ENCODE assay signal across 1 cellular context in the genomic region with DNA sequence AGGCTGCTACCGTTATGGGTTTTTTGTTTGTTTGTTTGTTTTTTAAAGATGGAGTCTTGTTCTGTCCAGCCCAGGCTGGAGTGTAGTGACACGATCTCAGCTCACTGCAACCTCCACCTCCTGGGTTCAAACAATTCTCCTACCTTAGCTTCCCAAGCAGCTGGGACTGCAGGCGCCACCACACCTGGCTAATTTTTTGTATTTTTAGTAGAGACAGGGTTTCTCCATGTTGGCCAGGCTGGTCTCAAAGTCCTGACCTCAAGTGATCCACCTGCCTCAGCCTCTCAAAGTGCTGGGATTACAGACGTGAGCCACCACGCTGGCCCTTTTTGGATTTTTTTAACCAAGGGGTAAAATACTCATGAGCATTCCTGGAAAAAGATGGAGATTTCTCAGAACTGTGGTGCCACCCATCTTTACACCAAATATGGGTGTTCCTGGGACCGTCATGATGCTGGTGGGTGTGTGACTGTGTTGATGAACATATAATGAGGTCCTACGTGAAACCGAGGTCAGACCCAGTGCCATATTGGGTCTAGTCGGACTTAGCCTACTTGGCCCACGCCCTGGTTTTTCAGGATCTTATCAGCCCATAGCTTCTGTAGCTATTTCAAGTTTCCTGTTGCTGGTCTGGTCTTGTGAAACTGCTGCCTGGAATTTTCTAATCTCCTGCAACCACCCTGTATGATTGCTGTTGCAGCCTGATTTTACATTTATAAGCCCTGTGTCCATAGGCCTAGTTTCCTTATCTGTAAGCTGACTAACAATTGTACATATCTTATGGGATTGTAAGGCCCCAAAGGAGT.
TF ChIP-seq lines count a peak whose summit lies in the region.

No MANE protein-coding gene starts in this region.

TF ChIP-seq in K562, 482 proteins besides CTCF, POLR2A, EP300 and RAD21 (continued from another document and continues in another):
- TF ChIP-seq REST (CRISPR knock-in tag; IDR thresholded peaks at IDR 0.05; ENCODE audit: low read depth): no peak
- peak; percentile 95 for TF ChIP-seq TARDBP (IDR thresholded peaks at IDR 0.05)
- TF ChIP-seq RB1 (IDR thresholded peaks at IDR 0.05; ENCODE audit: low read depth): 0 out of 2 replicates have a peak, but pooled peaks have one; percentile 15
- no peak for TF ChIP-seq SMC3 (conservative IDR thresholded peaks at IDR 0.05; ENCODE audit: insufficient read depth, low read depth, low read length)
- TF ChIP-seq ELF4 (CRISPR knock-in tag; IDR thresholded peaks at IDR 0.05): peak; percentile 54; the same call in 1 of the 2 replicates
- TF ChIP-seq, protein P1, sequence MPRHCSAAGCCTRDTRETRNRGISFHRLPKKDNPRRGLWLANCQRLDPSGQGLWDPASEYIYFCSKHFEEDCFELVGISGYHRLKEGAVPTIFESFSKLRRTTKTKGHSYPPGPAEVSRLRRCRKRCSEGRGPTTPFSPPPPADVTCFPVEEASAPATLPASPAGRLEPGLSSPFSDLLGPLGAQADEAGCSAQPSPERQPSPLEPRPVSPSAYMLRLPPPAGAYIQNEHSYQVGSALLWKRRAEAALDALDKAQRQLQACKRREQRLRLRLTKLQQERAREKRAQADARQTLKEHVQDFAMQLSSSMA (CRISPR knock-in tag; IDR thresholded peaks at IDR 0.05): no peak
- TF ChIP-seq LCOR (CRISPR knock-in tag; IDR thresholded peaks at IDR 0.05): peak; percentile 96
- no peak for TF ChIP-seq CBX1 (IDR thresholded peaks at IDR 0.05; ENCODE audit: low read depth)
- TF ChIP-seq, protein P2, sequence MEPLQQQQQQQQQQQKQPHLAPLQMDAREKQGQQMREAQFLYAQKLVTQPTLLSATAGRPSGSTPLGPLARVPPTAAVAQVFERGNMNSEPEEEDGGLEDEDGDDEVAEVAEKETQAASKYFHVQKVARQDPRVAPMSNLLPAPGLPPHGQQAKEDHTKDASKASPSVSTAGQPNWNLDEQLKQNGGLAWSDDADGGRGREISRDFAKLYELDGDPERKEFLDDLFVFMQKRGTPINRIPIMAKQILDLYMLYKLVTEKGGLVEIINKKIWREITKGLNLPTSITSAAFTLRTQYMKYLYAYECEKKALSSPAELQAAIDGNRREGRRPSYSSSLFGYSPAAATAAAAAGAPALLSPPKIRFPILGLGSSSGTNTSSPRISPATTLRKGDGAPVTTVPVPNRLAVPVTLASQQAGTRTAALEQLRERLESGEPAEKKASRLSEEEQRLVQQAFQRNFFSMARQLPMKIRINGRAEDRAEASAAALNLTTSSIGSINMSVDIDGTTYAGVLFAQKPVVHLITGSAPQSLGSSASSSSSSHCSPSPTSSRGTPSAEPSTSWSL (CRISPR knock-in tag; IDR thresholded peaks at IDR 0.05; ENCODE audit: borderline replicate concordance): no peak
- no peak for TF ChIP-seq ATF1 (CRISPR knock-in tag; IDR thresholded peaks at IDR 0.05)
- peak; percentile 91 for TF ChIP-seq ATF1 (tag; IDR thresholded peaks at IDR 0.05)
- peak; percentile 93 for TF ChIP-seq PHB2 (IDR thresholded peaks at IDR 0.05; ENCODE audit: low read depth)
- TF ChIP-seq ETV5 (CRISPR knock-in tag; IDR thresholded peaks at IDR 0.05; ENCODE audit: low read depth): peak; percentile 96
- TF ChIP-seq FOXA1 (IDR thresholded peaks at IDR 0.05; ENCODE audit: borderline replicate concordance): no peak
- TF ChIP-seq, protein P3, sequence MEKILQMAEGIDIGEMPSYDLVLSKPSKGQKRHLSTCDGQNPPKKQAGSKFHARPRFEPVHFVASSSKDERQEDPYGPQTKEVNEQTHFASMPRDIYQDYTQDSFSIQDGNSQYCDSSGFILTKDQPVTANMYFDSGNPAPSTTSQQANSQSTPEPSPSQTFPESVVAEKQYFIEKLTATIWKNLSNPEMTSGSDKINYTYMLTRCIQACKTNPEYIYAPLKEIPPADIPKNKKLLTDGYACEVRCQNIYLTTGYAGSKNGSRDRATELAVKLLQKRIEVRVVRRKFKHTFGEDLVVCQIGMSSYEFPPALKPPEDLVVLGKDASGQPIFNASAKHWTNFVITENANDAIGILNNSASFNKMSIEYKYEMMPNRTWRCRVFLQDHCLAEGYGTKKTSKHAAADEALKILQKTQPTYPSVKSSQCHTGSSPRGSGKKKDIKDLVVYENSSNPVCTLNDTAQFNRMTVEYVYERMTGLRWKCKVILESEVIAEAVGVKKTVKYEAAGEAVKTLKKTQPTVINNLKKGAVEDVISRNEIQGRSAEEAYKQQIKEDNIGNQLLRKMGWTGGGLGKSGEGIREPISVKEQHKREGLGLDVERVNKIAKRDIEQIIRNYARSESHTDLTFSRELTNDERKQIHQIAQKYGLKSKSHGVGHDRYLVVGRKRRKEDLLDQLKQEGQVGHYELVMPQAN (IDR thresholded peaks at IDR 0.05; ENCODE audit: borderline replicate concordance): peak; percentile 40; the same call in 1 of the 2 replicates
- TF ChIP-seq ATF7 (IDR thresholded peaks at IDR 0.05): peak; percentile 88
- TF ChIP-seq, protein P4, sequence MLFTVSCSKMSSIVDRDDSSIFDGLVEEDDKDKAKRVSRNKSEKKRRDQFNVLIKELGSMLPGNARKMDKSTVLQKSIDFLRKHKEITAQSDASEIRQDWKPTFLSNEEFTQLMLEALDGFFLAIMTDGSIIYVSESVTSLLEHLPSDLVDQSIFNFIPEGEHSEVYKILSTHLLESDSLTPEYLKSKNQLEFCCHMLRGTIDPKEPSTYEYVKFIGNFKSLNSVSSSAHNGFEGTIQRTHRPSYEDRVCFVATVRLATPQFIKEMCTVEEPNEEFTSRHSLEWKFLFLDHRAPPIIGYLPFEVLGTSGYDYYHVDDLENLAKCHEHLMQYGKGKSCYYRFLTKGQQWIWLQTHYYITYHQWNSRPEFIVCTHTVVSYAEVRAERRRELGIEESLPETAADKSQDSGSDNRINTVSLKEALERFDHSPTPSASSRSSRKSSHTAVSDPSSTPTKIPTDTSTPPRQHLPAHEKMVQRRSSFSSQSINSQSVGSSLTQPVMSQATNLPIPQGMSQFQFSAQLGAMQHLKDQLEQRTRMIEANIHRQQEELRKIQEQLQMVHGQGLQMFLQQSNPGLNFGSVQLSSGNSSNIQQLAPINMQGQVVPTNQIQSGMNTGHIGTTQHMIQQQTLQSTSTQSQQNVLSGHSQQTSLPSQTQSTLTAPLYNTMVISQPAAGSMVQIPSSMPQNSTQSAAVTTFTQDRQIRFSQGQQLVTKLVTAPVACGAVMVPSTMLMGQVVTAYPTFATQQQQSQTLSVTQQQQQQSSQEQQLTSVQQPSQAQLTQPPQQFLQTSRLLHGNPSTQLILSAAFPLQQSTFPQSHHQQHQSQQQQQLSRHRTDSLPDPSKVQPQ (CRISPR knock-in tag; IDR thresholded peaks at IDR 0.05; ENCODE audit: borderline replicate concordance): no peak
- TF ChIP-seq ZNF696 (CRISPR knock-in tag; conservative IDR thresholded peaks at IDR 0.05): no peak
- TF ChIP-seq ZBTB5 (IDR thresholded peaks at IDR 0.05): peak; percentile 89
- TF ChIP-seq GATAD2B (IDR thresholded peaks at IDR 0.05; ENCODE audit: borderline replicate concordance): no peak; the same call in 1 of the 2 replicates
- TF ChIP-seq LEF1 (IDR thresholded peaks at IDR 0.05): peak; percentile 96
- TF ChIP-seq PCBP2 (IDR thresholded peaks at IDR 0.05; ENCODE audit: low read depth, low read length, poor library complexity, severe bottlenecking): no peak
- TF ChIP-seq, protein P5, sequence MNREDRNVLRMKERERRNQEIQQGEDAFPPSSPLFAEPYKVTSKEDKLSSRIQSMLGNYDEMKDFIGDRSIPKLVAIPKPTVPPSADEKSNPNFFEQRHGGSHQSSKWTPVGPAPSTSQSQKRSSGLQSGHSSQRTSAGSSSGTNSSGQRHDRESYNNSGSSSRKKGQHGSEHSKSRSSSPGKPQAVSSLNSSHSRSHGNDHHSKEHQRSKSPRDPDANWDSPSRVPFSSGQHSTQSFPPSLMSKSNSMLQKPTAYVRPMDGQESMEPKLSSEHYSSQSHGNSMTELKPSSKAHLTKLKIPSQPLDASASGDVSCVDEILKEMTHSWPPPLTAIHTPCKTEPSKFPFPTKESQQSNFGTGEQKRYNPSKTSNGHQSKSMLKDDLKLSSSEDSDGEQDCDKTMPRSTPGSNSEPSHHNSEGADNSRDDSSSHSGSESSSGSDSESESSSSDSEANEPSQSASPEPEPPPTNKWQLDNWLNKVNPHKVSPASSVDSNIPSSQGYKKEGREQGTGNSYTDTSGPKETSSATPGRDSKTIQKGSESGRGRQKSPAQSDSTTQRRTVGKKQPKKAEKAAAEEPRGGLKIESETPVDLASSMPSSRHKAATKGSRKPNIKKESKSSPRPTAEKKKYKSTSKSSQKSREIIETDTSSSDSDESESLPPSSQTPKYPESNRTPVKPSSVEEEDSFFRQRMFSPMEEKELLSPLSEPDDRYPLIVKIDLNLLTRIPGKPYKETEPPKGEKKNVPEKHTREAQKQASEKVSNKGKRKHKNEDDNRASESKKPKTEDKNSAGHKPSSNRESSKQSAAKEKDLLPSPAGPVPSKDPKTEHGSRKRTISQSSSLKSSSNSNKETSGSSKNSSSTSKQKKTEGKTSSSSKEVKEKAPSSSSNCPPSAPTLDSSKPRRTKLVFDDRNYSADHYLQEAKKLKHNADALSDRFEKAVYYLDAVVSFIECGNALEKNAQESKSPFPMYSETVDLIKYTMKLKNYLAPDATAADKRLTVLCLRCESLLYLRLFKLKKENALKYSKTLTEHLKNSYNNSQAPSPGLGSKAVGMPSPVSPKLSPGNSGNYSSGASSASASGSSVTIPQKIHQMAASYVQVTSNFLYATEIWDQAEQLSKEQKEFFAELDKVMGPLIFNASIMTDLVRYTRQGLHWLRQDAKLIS (CRISPR knock-in tag; IDR thresholded peaks at IDR 0.05): peak; percentile 88
- TF ChIP-seq DACH1 (IDR thresholded peaks at IDR 0.05; ENCODE audit: partially characterized antibody): peak; percentile 90
- no peak; the same call in 1 of the 2 replicates for TF ChIP-seq RHOXF2B (CRISPR knock-in tag; conservative IDR thresholded peaks at IDR 0.05)
